8 cellular contexts compared by ENCODE assay signal in genomic region chr13:49560270-49561063, GRCh38. TPM values are rescaled to one million over a fixed set of nuclear protein-coding genes. Genes with fewer than 3 reads are reported as not detected.
DNase-seq lines count a peak whose midpoint lies in the region; ATAC-seq lines count a peak whose summit lies in the region.

No MANE protein-coding gene starts in this region.

- H3K27me3 ChIP-seq in HUES48 (ENCODE audit: control insufficient read depth, insufficient read depth, low read length) (no peaks in the 10 kb centered on the region), endocrine pancreas (ENCODE audit: control insufficient read depth, insufficient read depth, low read length) (no peaks in the 10 kb centered on the region), SJCRH30 (no peaks in the 10 kb centered on the region)

- H3K9ac ChIP-seq in HUES48 (ENCODE audit: low read depth, low read length), result no peak overlapping the region
- no peak overlapping the region for H3K9ac ChIP-seq in endocrine pancreas (ENCODE audit: control insufficient read depth, insufficient read depth, low read length)

- H3K9me3 ChIP-seq in HUES48 (ENCODE audit: control insufficient read depth, insufficient read depth, low read length) (no peaks in the 10 kb centered on the region), endocrine pancreas (ENCODE audit: control insufficient read depth, low read length) (no peaks in the 10 kb centered on the region), SJCRH30 (replicated peaks) (no peaks in the 10 kb centered on the region)

- H3K36me3 ChIP-seq in HUES48 (ENCODE audit: control insufficient read depth, insufficient read depth, low read length) (peaks cover 45% of the 10 kb centered on the region), endocrine pancreas (ENCODE audit: control insufficient read depth, insufficient read depth, low read length) (no peaks in the 10 kb centered on the region), SJCRH30 (peaks cover 20% of the 10 kb centered on the region)

- H3K27ac ChIP-seq in HUES48 (ENCODE audit: low read depth, low read length) (peak overlapping the region; percentile 52), SJCRH30 (no peak overlapping the region)

- H3K4me3 ChIP-seq in HUES48 (ENCODE audit: low read depth, low read length), result no peak overlapping the region
- H3K4me3 ChIP-seq in endocrine pancreas (ENCODE audit: control insufficient read depth, insufficient read depth, low read length), result peak overlapping the region; percentile 1
- no peak overlapping the region for H3K4me3 ChIP-seq in SJCRH30

- no peak for ATAC-seq in HG03025 (IDR thresholded peaks at IDR 0.05; ENCODE audit: low FRiP score, unreplicated experiment)

- no peaks in the 10 kb centered on the region for H3K4me1 ChIP-seq in HUES48 (ENCODE audit: control insufficient read depth, insufficient read depth, low read length)
- H3K4me1 ChIP-seq in endocrine pancreas (ENCODE audit: control insufficient read depth, insufficient read depth, low read length), result no peaks in the 10 kb centered on the region
- H3K4me1 ChIP-seq in SJCRH30, result no peaks in the 10 kb centered on the region

- peak; percentile 10 for DNase-seq in EH (ENCODE audit: low read depth)
- DNase-seq in mucosa of gallbladder (ENCODE audit: low spot score), result peak; percentile 61
- no peak for DNase-seq in SJCRH30
- DNase-seq in stimulated activated CD4-positive, alpha-beta T cell treated with anti-CD3 and anti-CD28 coated beads, Interleukin-4, amount 100 ng/mL, for 4 hours, result no peak
- DNase-seq in AML-193 (lab: John Stamatoyannopoulos, UW), result no peak

RNA-seq across cellular contexts. Expression of gene RCBTB1, which starts 24.9 kb away (rescaled TPM):
- total RNA-seq in mucosa of gallbladder, result 22.8 TPM
- total RNA-seq in SJCRH30 (2014; rRNA removed; shearing (Covaris generic)), result 22.6 and 23.4 TPM in 2 replicates

Comparison
In these comparisons a context has a peak if more than half of its experiments do, and no peak if none do; other contexts are left out.
1. DNase-seq: peak in EH (single experiment) and mucosa of gallbladder (single experiment); none in SJCRH30 (0 of 2), stimulated activated CD4-positive, alpha-beta T cell treated with anti-CD3 and anti-CD28 coated beads, Interleukin-4, amount 100 ng/mL, for 4 hours (0 of 2) and AML-193 (0 of 2).